In the genomic region with DNA sequence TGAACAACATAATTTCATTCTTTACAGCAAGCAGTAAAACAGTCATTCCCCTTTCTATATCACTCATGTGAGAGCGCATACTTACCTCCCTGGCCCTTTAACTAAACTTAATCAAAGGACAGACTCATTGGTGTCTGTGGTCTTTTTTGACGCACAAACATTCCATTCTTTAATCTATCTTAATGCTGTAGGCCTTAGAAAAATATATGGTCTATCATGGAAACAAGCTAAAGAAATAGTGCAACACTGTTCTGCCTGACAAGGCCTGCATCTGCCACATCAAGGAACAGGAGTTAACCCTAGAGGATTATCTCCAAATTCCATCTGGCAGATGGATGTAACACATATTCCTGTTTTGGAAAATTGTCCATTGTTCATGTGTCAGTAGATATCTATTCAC, we compare ENCODE assay signal across 25 cellular contexts.
A peak's percentile ranks its signal among the peaks of the same experiment; 100 is the strongest.
DNase-seq lines count a peak whose midpoint lies in the region; FAIRE-seq and TF ChIP-seq lines count a peak whose summit lies in the region.
"Had no signal": no experiment of that assay in that cellular context is flagged by ENCODE, and none has a peak within 500 bp of the region (broad histone marks: within the 10 kb centered on the region; RNA-seq: fewer than 3 reads in every experiment).

No MANE protein-coding gene starts in this region.

- POLR2A ChIA-PET in endothelial cell of umbilical vein (lab: Charles Lee): no interaction called here

- H3K9me1 ChIP-seq in endothelial cell of umbilical vein (replicated peaks; ENCODE audit: control insufficient read depth, extremely low read depth, insufficient read depth, low read length): no peaks in the 10 kb centered on the region

- TF ChIP-seq CTCF in endothelial cell of umbilical vein (IDR thresholded peaks at IDR 0.05; ENCODE audit: extremely low read depth in 1 of 2, insufficient read depth in 1 of 2, low read depth in 1 of 2, low read length in 2 of 2): no peak

- no peaks in the 10 kb centered on the region for H3K4me1 ChIP-seq in endothelial cell of umbilical vein (ENCODE audit: control insufficient read depth, extremely low read depth, insufficient read depth, low read length)
- H3K4me1 ChIP-seq: BE2C, BLaER1 had no signal

- TF ChIP-seq POLR2A in endothelial cell of umbilical vein (IDR thresholded peaks at IDR 0.05; ENCODE audit: low read depth, low read length): no peak

- no peaks in the 10 kb centered on the region for H4K20me1 ChIP-seq in endothelial cell of umbilical vein (replicated peaks; ENCODE audit: control insufficient read depth, extremely low read depth, insufficient read depth, low read length)
- H4K20me1 ChIP-seq: BLaER1 had no signal

- H3K79me2 ChIP-seq in endothelial cell of umbilical vein (ENCODE audit: control insufficient read depth, insufficient read depth, low read length): no peaks in the 10 kb centered on the region

- H3K9me3 ChIP-seq in endothelial cell of umbilical vein (replicated peaks; ENCODE audit: control insufficient read depth, insufficient read depth, low read length): no peaks in the 10 kb centered on the region
- H3K9me3 ChIP-seq: BE2C, BLaER1 had no signal

- no peaks in the 10 kb centered on the region for H3K36me3 ChIP-seq in endothelial cell of umbilical vein (ENCODE audit: control insufficient read depth in 2 of 2, extremely low read depth in 1 of 2, insufficient read depth in 2 of 2, low read length in 2 of 2)
- H3K36me3 ChIP-seq: BE2C, BLaER1 had no signal

- peak; percentile 4 for FAIRE-seq in endothelial cell of umbilical vein (lab: Jason Lieb, UNC)
- FAIRE-seq: A204.1, GM12878, GM12892, GM18507 had no signal

- DNase-seq in amniotic epithelial cell (ENCODE audit: low read depth): peak; percentile 50
- DNase-seq in endothelial cell of umbilical vein (ENCODE audit: low read depth, low spot score): no peak
- no peak for DNase-seq in HuH-7.5 (ENCODE audit: low spot score)
- no peak for DNase-seq in NCI-H1092 (lab: John Stamatoyannopoulos, UW)
- no peak for DNase-seq in globus pallidus (ENCODE audit: low spot score)
- DNase-seq: 8988T; ACHN; BE2C; C1 segment of cervical spinal cord; CD4-positive, alpha-beta memory T cell; CD4-positive, CD25-positive, alpha-beta regulatory T cell; CD8-positive, alpha-beta memory T cell; COR-L47; DMS 273 treated with DMSO at 0.1 percent for 48 hours; DMS153; DMS53; DMS79; DND-41; EL; GDM1 had no signal

- no peak overlapping the region for H3K4me2 ChIP-seq in endothelial cell of umbilical vein (ENCODE audit: insufficient read depth, low read length)
- H3K4me2 ChIP-seq: BLaER1 had no signal

- H2AFZ ChIP-seq in endothelial cell of umbilical vein (ENCODE audit: low read depth, low read length): no peak overlapping the region

- no TSS peak for BruUV-seq in endothelial cell of umbilical vein (replicated peaks; lab: Mats Ljungman, UMichigan)

- CTCF ChIA-PET in endothelial cell of umbilical vein (lab: Charles Lee): no interaction called here

- dilution Hi-C loops in endothelial cell of umbilical vein (cut with MboI; ENCODE audit: extremely low pct_ligation_motif_present, low sequenced_read_pairs): no loop called here

- no peak overlapping the region for H3K4me3 ChIP-seq in endothelial cell of umbilical vein (replicated peaks in 1 of 3; ENCODE audit: insufficient read depth in 1 of 3, low read depth in 1 of 3, low read length in 3 of 3)
- H3K4me3 ChIP-seq: BLaER1, GM12878 had no signal

- intact Hi-C loops in endothelial cell of umbilical vein (cut with micrococcal nuclease): no loop called here

- H3K27me3 ChIP-seq in endothelial cell of umbilical vein (ENCODE audit: control insufficient read depth in 2 of 2, insufficient read depth in 2 of 2, low read length in 2 of 2): no peaks in the 10 kb centered on the region
- H3K27me3 ChIP-seq: BE2C, BLaER1 had no signal

- no peak overlapping the region for H3K9ac ChIP-seq in endothelial cell of umbilical vein (replicated peaks; ENCODE audit: extremely low read depth, insufficient read depth, low read length)
- H3K9ac ChIP-seq: BLaER1 had no signal

- no peak overlapping the region for H3K27ac ChIP-seq in endothelial cell of umbilical vein (ENCODE audit: insufficient read depth, low read depth, low read length)
- H3K27ac ChIP-seq: BLaER1 had no signal

TF ChIP-seq in endothelial cell of umbilical vein, 7 proteins besides CTCF, POLR2A, EP300 and RAD21:
- TF ChIP-seq EZH2 (IDR thresholded peaks at IDR 0.05; ENCODE audit: borderline replicate concordance, low read depth, low read length, severe bottlenecking): no peak
- TF ChIP-seq, protein P1, sequence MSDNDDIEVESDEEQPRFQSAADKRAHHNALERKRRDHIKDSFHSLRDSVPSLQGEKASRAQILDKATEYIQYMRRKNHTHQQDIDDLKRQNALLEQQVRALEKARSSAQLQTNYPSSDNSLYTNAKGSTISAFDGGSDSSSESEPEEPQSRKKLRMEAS (IDR thresholded peaks at IDR 0.05; ENCODE audit: insufficient read depth, insufficient read length): no peak
- no peak for TF ChIP-seq POLR2AphosphoS5 (IDR thresholded peaks at IDR 0.05; ENCODE audit: insufficient read depth, low read depth, low read length)
- no peak for TF ChIP-seq FOS (IDR thresholded peaks at IDR 0.05; ENCODE audit: borderline replicate concordance, insufficient read depth, low read length)
- TF ChIP-seq GATA2 (IDR thresholded peaks at IDR 0.05; ENCODE audit: insufficient read depth, insufficient read length, low read depth, low read length): no peak
- TF ChIP-seq JUN (IDR thresholded peaks at IDR 0.05; ENCODE audit: borderline replicate concordance, insufficient read depth, insufficient read length, low read depth): no peak
- TF ChIP-seq MYC (IDR thresholded peaks at IDR 0.05; ENCODE audit: low read depth, low read length): no peak
